ENCODE assay signal across 8 cellular contexts in the genomic region with DNA sequence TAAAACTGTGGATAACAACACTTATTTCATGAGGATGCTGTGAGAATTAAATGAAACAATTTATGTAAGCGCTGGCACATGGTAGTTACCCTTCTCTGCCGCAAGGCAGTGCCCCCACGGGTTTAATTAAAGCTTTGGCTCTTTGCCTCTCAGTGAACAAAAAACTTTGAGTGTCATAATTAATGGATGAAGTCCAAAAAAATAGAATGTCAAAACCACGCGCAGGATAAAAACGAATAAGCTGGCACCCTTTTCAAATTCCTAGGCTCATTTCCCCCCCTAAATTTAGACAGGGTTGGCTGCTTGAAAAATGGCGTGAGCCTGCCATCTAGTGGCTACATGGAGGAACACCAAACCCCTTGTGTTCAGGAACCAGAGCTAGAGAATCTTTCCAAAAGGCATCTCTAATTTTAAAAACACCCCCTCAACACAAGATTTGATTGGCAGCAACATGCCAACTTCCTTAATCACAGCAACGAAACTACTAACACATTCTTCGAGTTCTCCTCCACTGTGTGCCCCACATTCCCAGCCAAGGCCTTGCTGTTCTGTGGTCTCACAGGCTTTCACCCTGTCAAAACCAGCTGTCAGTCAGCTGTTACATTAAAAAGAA. TPM values are rescaled to one million over a fixed set of nuclear protein-coding genes. Genes with fewer than 3 reads are reported as not detected.
DNase-seq lines count a peak whose midpoint lies in the region; ATAC-seq and TF ChIP-seq lines count a peak whose summit lies in the region.

No MANE protein-coding gene starts in this region.

- H3K4me3 Mint-ChIP-seq in activated CD4-positive, alpha-beta memory T cell treated with anti-CD3 and anti-CD28 coated beads, Interleukin-2, amount 10 ng/mL, durations not matched to agents 7 days and 5 days: no peak overlapping the region
- H3K4me3 Mint-ChIP-seq in endodermal cell: no peak overlapping the region

- peaks cover 5% of the 10 kb centered on the region for H3K4me1 Mint-ChIP-seq in activated CD4-positive, alpha-beta memory T cell treated with anti-CD3 and anti-CD28 coated beads, Interleukin-2, amount 10 ng/mL, durations not matched to agents 7 days and 5 days
- H3K4me1 Mint-ChIP-seq in endodermal cell: peaks cover 38% of the 10 kb centered on the region

- POLR2A ChIA-PET in activated CD4-positive, alpha-beta memory T cell treated with anti-CD3 and anti-CD28 coated beads, Interleukin-2, amount 10 ng/mL, durations not matched to agents 7 days and 5 days (lab: Charles Lee): interaction anchor here (0.6 to 0.9 kb wide), 5 partner anchors 17 to 92 kb away, joined by 3 read pairs; partner anchors contain the start of genes HMMR and NUDCD2

- H3K27ac Mint-ChIP-seq in activated CD4-positive, alpha-beta memory T cell treated with anti-CD3 and anti-CD28 coated beads, Interleukin-2, amount 10 ng/mL, durations not matched to agents 7 days and 5 days: no peak overlapping the region
- H3K27ac Mint-ChIP-seq in endodermal cell: no peak overlapping the region

- H3K9me3 Mint-ChIP-seq in activated CD4-positive, alpha-beta memory T cell treated with anti-CD3 and anti-CD28 coated beads, Interleukin-2, amount 10 ng/mL, durations not matched to agents 7 days and 5 days: no peaks in the 10 kb centered on the region
- H3K9me3 Mint-ChIP-seq in endodermal cell: no peaks in the 10 kb centered on the region

- CTCF ChIA-PET in activated CD4-positive, alpha-beta memory T cell treated with anti-CD3 and anti-CD28 coated beads, Interleukin-2, amount 10 ng/mL, durations not matched to agents 7 days and 5 days (lab: Charles Lee): interaction anchor here (0.8 to 2.8 kb wide), 25 partner anchors 9 to 1864 kb away, joined by 3 to 22 read pairs (median 4); partner anchors contain the start of gene CCNG1

- peak; percentile 95 for TF ChIP-seq CTCF in endodermal cell (conservative IDR thresholded peaks at IDR 0.05)

- H3K36me3 ChIP-seq in endodermal cell (ENCODE audit: control insufficient read depth, insufficient read depth, low read length): no peaks in the 10 kb centered on the region

- no peak overlapping the region for H3K9ac ChIP-seq in endodermal cell (ENCODE audit: extremely low read depth, low read length, poor library complexity, severe bottlenecking)

- H3K36me3 Mint-ChIP-seq in activated CD4-positive, alpha-beta memory T cell treated with anti-CD3 and anti-CD28 coated beads, Interleukin-2, amount 10 ng/mL, durations not matched to agents 7 days and 5 days (ENCODE audit: low read depth): no peaks in the 10 kb centered on the region
- peaks cover 2% of the 10 kb centered on the region for H3K36me3 Mint-ChIP-seq in endodermal cell (ENCODE audit: low read depth)

- WGBS in endodermal cell (ENCODE audit: insufficient coverage in 1 of 2, insufficient read length in 1 of 2), 2 experiments: 30 to 38% methylated on average over 2 to 9 of the region's 9 CpGs

- H3K27me3 Mint-ChIP-seq in activated CD4-positive, alpha-beta memory T cell treated with anti-CD3 and anti-CD28 coated beads, Interleukin-2, amount 10 ng/mL, durations not matched to agents 7 days and 5 days: peaks cover 2% of the 10 kb centered on the region
- H3K27me3 Mint-ChIP-seq in endodermal cell (ENCODE audit: insufficient read depth): no peaks in the 10 kb centered on the region

- peak; percentile 80 for ATAC-seq in GM18868 (IDR thresholded peaks at IDR 0.05; ENCODE audit: unreplicated experiment)
- ATAC-seq in HG03095 (IDR thresholded peaks at IDR 0.05; ENCODE audit: unreplicated experiment): peak; percentile 73

- no peak overlapping the region for H3K4me3 ChIP-seq in endodermal cell (ENCODE audit: low read length)

- no peak overlapping the region for H3K27ac ChIP-seq in endodermal cell (ENCODE audit: low read depth, low read length)

- H3K4me1 ChIP-seq in endodermal cell (ENCODE audit: control insufficient read depth, insufficient read depth, low read length): peaks cover 13% of the 10 kb centered on the region

- DNase-seq in AML-193 (lab: John Stamatoyannopoulos, UW) (peak; percentile 55), NCI-H345 treated with DMSO at 0.1 percent for 48 hours (lab: John Stamatoyannopoulos, UW; ENCODE audit: unreplicated experiment) (peak; percentile 36), endodermal cell (peak; percentile 80), mucosa of gallbladder (ENCODE audit: low spot score) (peak; percentile 62)
- DNase-seq in activated CD4-positive, alpha-beta memory T cell treated with anti-CD3 and anti-CD28 coated beads, Interleukin-2, amount 10 ng/mL, durations not matched to agents 7 days and 5 days: peak; percentile 56
- peak; percentile 22 for DNase-seq in stimulated activated CD8-positive, alpha-beta memory T cell treated with anti-CD3 and anti-CD28 coated beads, Interleukin-7, amount 100 ng/mL, for 24 hours (ENCODE audit: low read depth)

- no peaks in the 10 kb centered on the region for H3K27me3 ChIP-seq in endodermal cell (ENCODE audit: control insufficient read depth, insufficient read depth, low read length, poor library complexity, severe bottlenecking)

- H3K9me3 ChIP-seq in endodermal cell (ENCODE audit: control insufficient read depth, low read length): no peaks in the 10 kb centered on the region

RNA-seq across cellular contexts. Expression of gene CCNG1, which starts 29.0 kb away (rescaled TPM):
- total RNA-seq in activated CD4-positive, alpha-beta memory T cell treated with anti-CD3 and anti-CD28 coated beads, Interleukin-2, amount 10 ng/mL, durations not matched to agents 7 days and 5 days: 100 to 1,000 TPM; 143 to 154 TPM
- 100 to 1,000 TPM; 542 to 622 TPM for total RNA-seq in endodermal cell
- 392 TPM for polyA plus RNA-seq in endodermal cell (2013, experiment 1 of 2)
- polyA plus RNA-seq in endodermal cell (2013, experiment 2 of 2): 415 TPM
- total RNA-seq in mucosa of gallbladder: 173 TPM

RNA-seq across cellular contexts. Expression of gene NUDCD2, which starts 51.5 kb away (rescaled TPM):
- 10 to 100 TPM; 36.0 to 39.3 TPM for total RNA-seq in activated CD4-positive, alpha-beta memory T cell treated with anti-CD3 and anti-CD28 coated beads, Interleukin-2, amount 10 ng/mL, durations not matched to agents 7 days and 5 days
- 10 to 100 TPM; 36.0 to 73.0 TPM for total RNA-seq in endodermal cell
- polyA plus RNA-seq in endodermal cell (2013, experiment 1 of 2): 46.1 TPM
- polyA plus RNA-seq in endodermal cell (2013, experiment 2 of 2): 38.6 TPM
- 34.5 TPM for total RNA-seq in mucosa of gallbladder

RNA-seq across cellular contexts. Expression of gene HMMR, which starts 52.0 kb away (rescaled TPM):
- 10 to 100 TPM; 74.7 to 75.7 TPM for total RNA-seq in activated CD4-positive, alpha-beta memory T cell treated with anti-CD3 and anti-CD28 coated beads, Interleukin-2, amount 10 ng/mL, durations not matched to agents 7 days and 5 days
- total RNA-seq in endodermal cell (10 to 100 TPM; 36.9 to 63.7 TPM), mucosa of gallbladder (1.8 TPM)
- 63.8 TPM for polyA plus RNA-seq in endodermal cell (2013, experiment 1 of 2)
- polyA plus RNA-seq in endodermal cell (2013, experiment 2 of 2): 76.6 TPM

Comparison
In these comparisons a context has a peak if more than half of its experiments do, and no peak if none do; other contexts are left out.
1. DNase-seq: peak in every context shown above with its lines; median percentile 80 in endodermal cell; 62 in mucosa of gallbladder; 56 in activated CD4-positive, alpha-beta memory T cell treated with anti-CD3 and anti-CD28 coated beads, Interleukin-2, amount 10 ng/mL, durations not matched to agents 7 days and 5 days; 55 in AML-193; 36 in NCI-H345 treated with DMSO at 0.1 percent for 48 hours; 22 in stimulated activated CD8-positive, alpha-beta memory T cell treated with anti-CD3 and anti-CD28 coated beads, Interleukin-7, amount 100 ng/mL, for 24 hours.
2. RNA of gene HMMR, which starts 52.0 kb away (total RNA-seq): 74.7 to 75.7 TPM in activated CD4-positive, alpha-beta memory T cell treated with anti-CD3 and anti-CD28 coated beads, Interleukin-2, amount 10 ng/mL, durations not matched to agents 7 days and 5 days and 36.9 to 63.7 TPM in endodermal cell; 1.8 TPM in mucosa of gallbladder (single experiment); every median in the first group is over 10 times any median in the second.